Comparison of ENCODE assay signal across 8 cellular contexts in genomic region chr15:66702035-66702769, GRCh38. TPM values are rescaled to one million over a fixed set of nuclear protein-coding genes. Genes with fewer than 3 reads are reported as not detected.
DNase-seq lines count a peak whose midpoint lies in the region; ATAC-seq and TF ChIP-seq lines count a peak whose summit lies in the region.

SMAD6 (plus strand) TSS chr15:66702236; CDS start chr15:66703259, 1,023 bp downstream.

- CTCF ChIA-PET in GM10248 (lab: Yijun Ruan, JAX), result no interaction called here
- CTCF ChIA-PET in PC-3 (lab: Charles Lee), result interaction anchor here (2.0 kb wide), 1 partner anchor 149 kb away, joined by 5 read pairs; no protein-coding TSS in a partner anchor

- DNase-seq in GM10248 (ENCODE audit: extremely low spot score), result peak; percentile 48
- peak; percentile 97 for DNase-seq in PC-3
- peak; percentile 42 for DNase-seq in activated T-cell treated with anti-CD3 and anti-CD28 coated beads for 4 hours
- DNase-seq in epithelial cell of prostate (ENCODE audit: low read depth, low spot score), result peak; percentile 80
- DNase-seq in middle frontal gyrus (ENCODE audit: extremely low spot score, low spot score), result peak; percentile 73
- DNase-seq in stimulated activated CD8-positive, alpha-beta memory T cell treated with anti-CD3 and anti-CD28 coated beads, Interleukin-15, amount 100 ng/mL, for 4 hours (ENCODE audit: low read depth in 2 of 2), result peak; percentile 22 to 31

- intact Hi-C loops in PC-3 (cut with micrococcal nuclease), result loop anchor here (2.0 to 5.0 kb wide), 2 partner anchors 73 to 150 kb away; no protein-coding TSS in a partner anchor

- peaks cover 21% of the 10 kb centered on the region for H3K4me1 ChIP-seq in PC-3 (ENCODE audit: insufficient read depth, low read length)

- H3K79me2 ChIP-seq in PC-3 (ENCODE audit: low read length), result peaks cover 48% of the 10 kb centered on the region

- POLR2A ChIA-PET in GM10248 (lab: Yijun Ruan, JAX), result no interaction called here
- POLR2A ChIA-PET in PC-3 (lab: Charles Lee; ENCODE audit: unreplicated experiment), result interaction anchor here (0.5 to 0.7 kb wide), 3 partner anchors 39 to 473 kb away, joined by 4 to 8 read pairs (median 5); no protein-coding TSS in a partner anchor

- H3K4me2 ChIP-seq in PC-3 (ENCODE audit: low read length), result peak within 1 kb of the TSS; percentile 89

- TF ChIP-seq CTCF in GM10248 (IDR thresholded peaks at IDR 0.05; ENCODE audit: control extremely low read depth, extremely low read depth, low read depth, missing control alignments), result no peak
- TF ChIP-seq CTCF in PC-3 (conservative IDR thresholded peaks at IDR 0.05; ENCODE audit: low read depth, low read length), result no peak

- H3K4me3 ChIP-seq in PC-3 (ENCODE audit: low read length), result peak within 1 kb of the TSS; percentile 81

- peak; percentile 20; the same call in 1 of the 2 replicates for TF ChIP-seq RAD21 in Ishikawa (IDR thresholded peaks at IDR 0.05; ENCODE audit: low read depth)

- H4K20me1 ChIP-seq in PC-3 (ENCODE audit: low read length), result peaks cover 13% of the 10 kb centered on the region; the same call in 1 of the 2 replicates

- no peaks in the 10 kb centered on the region for H3K9me2 ChIP-seq in PC-3 (replicated peaks; ENCODE audit: low read length)

- no peaks in the 10 kb centered on the region for H3F3A ChIP-seq in PC-3 (ENCODE audit: low read length, unreplicated experiment)

- no peaks in the 10 kb centered on the region for H3K27me3 ChIP-seq in PC-3 (ENCODE audit: low read length)

- peak within 1 kb of the TSS; percentile 88 for H2AFZ ChIP-seq in PC-3 (ENCODE audit: low read length)

- H3K9me3 ChIP-seq in PC-3 (ENCODE audit: low read length), result no peaks in the 10 kb centered on the region

- TSS peak; percentile 71 for BruUV-seq in PC-3 (replicated peaks; lab: Mats Ljungman, UMichigan)

- TF ChIP-seq EP300 in Ishikawa (IDR thresholded peaks at IDR 0.05; ENCODE audit: borderline replicate concordance), result peak; percentile 85; the same call in 1 of the 2 replicates

- H3K36me3 ChIP-seq in PC-3 (ENCODE audit: low read depth, low read length), result no peaks in the 10 kb centered on the region

- peak within 1 kb of the TSS; percentile 52 for H3K9ac ChIP-seq in PC-3 (ENCODE audit: low read length)

- ATAC-seq in PC-3, result peak; percentile 59
- no peak for ATAC-seq in GM19467 (IDR thresholded peaks at IDR 0.05; ENCODE audit: unreplicated experiment)

- H3K27ac ChIP-seq in PC-3 (ENCODE audit: low read length), result peak within 1 kb of the TSS; percentile 29
- H3K27ac ChIP-seq in epithelial cell of prostate, result peak within 1 kb of the TSS; percentile 29

TF ChIP-seq in Ishikawa, 13 proteins besides CTCF, POLR2A, EP300 and RAD21:
- TF ChIP-seq CEBPB (IDR thresholded peaks at IDR 0.05), result peak; percentile 100
- TF ChIP-seq NFIC (IDR thresholded peaks at IDR 0.05), result peak; percentile 86
- TF ChIP-seq CREB1 (IDR thresholded peaks at IDR 0.05; ENCODE audit: low read depth), result no peak
- TF ChIP-seq USF1 (IDR thresholded peaks at IDR 0.05), result peak; percentile 87
- TF ChIP-seq MAX (IDR thresholded peaks at IDR 0.05), result peak; percentile 74
- TF ChIP-seq EGR1 (IDR thresholded peaks at IDR 0.05), result peak; percentile 40; the same call in 1 of the 2 replicates
- peak; percentile 89 for TF ChIP-seq TCF12 (IDR thresholded peaks at IDR 0.05; ENCODE audit: low read depth)
- TF ChIP-seq ZBTB7A (IDR thresholded peaks at IDR 0.05; ENCODE audit: low read depth), result no peak; the same call in 1 of the 2 replicates
- peak; percentile 79 for TF ChIP-seq TAF1 (IDR thresholded peaks at IDR 0.05; ENCODE audit: low read depth)
- no peak for TF ChIP-seq REST (IDR thresholded peaks at IDR 0.05; ENCODE audit: low read depth)
- peak; percentile 49; the same call in 1 of the 2 replicates for TF ChIP-seq FOXM1 (IDR thresholded peaks at IDR 0.05; ENCODE audit: borderline replicate concordance, low read depth)
- peak; percentile 55; the same call in 1 of the 2 replicates for TF ChIP-seq TEAD4 (IDR thresholded peaks at IDR 0.05)
- TF ChIP-seq YY1 (IDR thresholded peaks at IDR 0.05; ENCODE audit: low read depth), result peak; percentile 46

RNA-seq across cellular contexts. Expression of gene SMAD6, which starts in this region (rescaled TPM):
- total RNA-seq in PC-3 (2014; rRNA removed), result 19.9 and 21.8 TPM in 2 replicates

Comparison
In these comparisons a context has a peak if more than half of its experiments do, and no peak if none do; other contexts are left out.
1. DNase-seq: peak in every context shown above with its lines; median percentile 97 in PC-3; 80 in epithelial cell of prostate; 73 in middle frontal gyrus; 48 in GM10248; 42 in activated T-cell treated with anti-CD3 and anti-CD28 coated beads for 4 hours; 26 in stimulated activated CD8-positive, alpha-beta memory T cell treated with anti-CD3 and anti-CD28 coated beads, Interleukin-15, amount 100 ng/mL, for 4 hours.